ENCODE assay signal across 15 cellular contexts in the genomic region with DNA sequence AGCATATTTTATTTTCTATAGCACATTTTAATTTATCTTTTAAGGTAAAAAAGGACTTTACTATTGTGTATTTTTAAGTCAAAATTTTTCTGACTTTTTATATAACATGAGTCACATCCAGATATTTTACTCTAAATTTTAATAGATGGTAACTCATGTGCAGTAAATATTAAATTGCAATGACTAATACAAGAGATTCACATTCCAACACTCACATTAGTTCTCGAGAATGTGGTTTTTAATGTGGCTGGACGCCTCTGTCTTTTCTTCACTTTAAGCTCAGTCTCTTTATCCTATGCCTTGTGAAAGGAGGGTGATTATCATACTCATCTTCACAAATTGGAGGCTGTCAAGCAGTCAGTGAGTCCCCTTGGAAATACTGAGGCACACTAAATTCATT.
"Had no signal": no experiment of that assay in that cellular context is flagged by ENCODE, and none has a peak within 500 bp of the region (broad histone marks: within the 10 kb centered on the region; RNA-seq: fewer than 3 reads in every experiment).

No MANE protein-coding gene starts in this region.

- H3K4me1 ChIP-seq: gastroesophageal sphincter, tibial nerve, uterus had no signal

- H3K4me3 Mint-ChIP-seq: activated naive CD4-positive, alpha-beta T cell treated with anti-CD3 and anti-CD28 coated beads for 36 hours; activated T-helper 17 cell treated with anti-CD3 and anti-CD28 coated beads, Interleukin-2, amount 50 U/mL, for 72 hours; effector memory CD8-positive, alpha-beta T cell; naive thymus-derived CD8-positive, alpha-beta T cell had no signal

- DNase-seq: activated CD4-positive, CD25-positive, alpha-beta regulatory T cell treated with anti-CD3 and anti-CD28 coated beads, Interleukin-2, amount 50 U/mL, for 72 hours; activated naive CD4-positive, alpha-beta T cell treated with anti-CD3 and anti-CD28 coated beads for 36 hours; activated T-cell treated with anti-CD3 and anti-CD28 coated beads for 4 hours; dermis blood vessel endothelial cell; effector memory CD8-positive, alpha-beta T cell; islet precursor cell; naive thymus-derived CD8-positive, alpha-beta T cell; stimulated activated CD4-positive, alpha-beta T cell treated with anti-CD3 and anti-CD28 coated beads, Interleukin-4, amount 100 ng/mL, for 24 hours; stimulated activated naive CD4-positive, alpha-beta T cell; uterus had no signal

- H3K4me3 ChIP-seq: gastroesophageal sphincter, skin epidermis, tibial nerve, uterus had no signal

- H3K27me3 ChIP-seq: gastroesophageal sphincter, neutrophil, tibial nerve, uterus had no signal

- H3K9me3 ChIP-seq: gastroesophageal sphincter, neutrophil, tibial nerve, uterus had no signal

- H3K36me3 ChIP-seq: gastroesophageal sphincter, neutrophil, tibial nerve, uterus had no signal

- H3K9me3 Mint-ChIP-seq: effector memory CD8-positive, alpha-beta T cell had no signal

- H3K27ac ChIP-seq: gastroesophageal sphincter, neutrophil, skin epidermis, tibial nerve, uterus had no signal

- H3K4me1 Mint-ChIP-seq: activated T-helper 17 cell treated with anti-CD3 and anti-CD28 coated beads, Interleukin-2, amount 50 U/mL, for 72 hours; naive thymus-derived CD8-positive, alpha-beta T cell had no signal

- H3K27ac Mint-ChIP-seq: activated naive CD4-positive, alpha-beta T cell treated with anti-CD3 and anti-CD28 coated beads for 36 hours; activated T-helper 17 cell treated with anti-CD3 and anti-CD28 coated beads, Interleukin-2, amount 50 U/mL, for 72 hours; effector memory CD8-positive, alpha-beta T cell; naive thymus-derived CD8-positive, alpha-beta T cell had no signal
